ENCODE assay signal across 6 cellular contexts in the genomic region with DNA sequence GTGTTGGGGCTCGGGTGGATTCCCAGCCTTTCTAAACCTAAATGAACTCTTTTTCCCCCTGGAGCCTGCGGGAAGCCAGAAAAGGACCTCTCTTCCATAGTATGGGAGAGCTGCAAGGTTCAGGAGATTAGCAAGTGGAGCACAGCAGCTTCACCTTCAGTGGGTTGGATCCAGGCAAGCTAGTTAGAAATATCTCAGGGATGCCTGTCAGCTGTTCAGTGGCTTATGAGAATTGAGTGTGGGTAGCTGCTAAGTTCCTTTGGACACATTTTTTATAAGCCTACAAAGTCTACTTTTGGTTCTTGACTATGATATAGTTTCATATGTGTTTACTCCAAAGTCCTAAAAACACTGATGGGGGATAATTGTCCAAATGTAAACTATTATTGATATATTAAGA.
"Had no signal": no experiment of that assay in that cellular context is flagged by ENCODE, and none has a peak within 500 bp of the region (broad histone marks: within the 10 kb centered on the region; RNA-seq: fewer than 3 reads in every experiment).

No MANE protein-coding gene starts in this region.

- H3K4me3 ChIP-seq: K562 had no signal

- H3K4me1 Mint-ChIP-seq: IgD-negative memory B cell had no signal

- DNase-seq: IMR-90, KBM-7 had no signal

- H3K4me3 Mint-ChIP-seq: IgD-negative memory B cell had no signal

- H3K27ac Mint-ChIP-seq: IgD-negative memory B cell had no signal

- ATAC-seq: HepG2, K562 had no signal

- H3K36me3 Mint-ChIP-seq: IgD-negative memory B cell had no signal

- H3K27ac ChIP-seq: HL-60 had no signal
